10 cellular contexts compared by ENCODE assay signal in genomic region chr3:70832035-70832795, GRCh38.
DNase-seq lines count a peak whose midpoint lies in the region; ATAC-seq lines count a peak whose summit lies in the region.
"Had no signal": no experiment of that assay in that cellular context is flagged by ENCODE, and none has a peak within 500 bp of the region (broad histone marks: within the 10 kb centered on the region; RNA-seq: fewer than 3 reads in every experiment).

No MANE protein-coding gene starts in this region.

- H3K9me3 ChIP-seq in adipocyte (ENCODE audit: control insufficient read depth, low read length) (no peaks in the 10 kb centered on the region), skeletal muscle tissue (ENCODE audit: control insufficient read depth in 3 of 3, low read length in 3 of 3) (no peaks in the 10 kb centered on the region)
- no peaks in the 10 kb centered on the region for H3K9me3 ChIP-seq in effector memory CD4-positive, alpha-beta T cell (ENCODE audit: control insufficient read depth, low read length)

- DNase-seq in GM04504 (ENCODE audit: low read depth) (peak; percentile 82), adipocyte (ENCODE audit: low read depth) (peak; percentile 82), cardiac septum (ENCODE audit: low spot score) (peak; percentile 77), D341Med (ENCODE audit: low spot score) (no peak)
- no peak for DNase-seq in effector memory CD4-positive, alpha-beta T cell
- no peak for DNase-seq in stimulated activated CD4-positive, alpha-beta T cell treated with anti-CD3 and anti-CD28 coated beads, Interleukin-4, amount 100 ng/mL, for 1 hour
- DNase-seq: NCI-H82 had no signal

- no peaks in the 10 kb centered on the region for H3K27me3 ChIP-seq in adipocyte (replicated peaks; ENCODE audit: control insufficient read depth, insufficient read depth, low read length)
- H3K27me3 ChIP-seq in skeletal muscle tissue (ENCODE audit: control insufficient read depth in 3 of 3, insufficient read depth in 3 of 3, low read length in 3 of 3) = no peaks in the 10 kb centered on the region
- H3K27me3 ChIP-seq in effector memory CD4-positive, alpha-beta T cell (replicated peaks; ENCODE audit: control insufficient read depth, insufficient read depth, low read length, poor library complexity, severe bottlenecking) = no peaks in the 10 kb centered on the region

- H3K9ac ChIP-seq in adipocyte (ENCODE audit: low read length) (peak overlapping the region; percentile 35), skeletal muscle tissue (ENCODE audit: low read depth in 1 of 3, low read length in 3 of 3) (no peak overlapping the region)

- H3K36me3 ChIP-seq in adipocyte (ENCODE audit: control insufficient read depth, insufficient read depth, low read length, severe bottlenecking) (no peaks in the 10 kb centered on the region), skeletal muscle tissue (ENCODE audit: control insufficient read depth in 3 of 3, insufficient read depth in 3 of 3, low read length in 3 of 3) (no peaks in the 10 kb centered on the region)
- H3K36me3 ChIP-seq in effector memory CD4-positive, alpha-beta T cell (ENCODE audit: control insufficient read depth, insufficient read depth, low read length) = no peaks in the 10 kb centered on the region

- H3K4me1 ChIP-seq in adipocyte (ENCODE audit: control insufficient read depth, insufficient read depth, low read length) = peaks cover 28% of the 10 kb centered on the region
- H3K4me1 ChIP-seq in skeletal muscle tissue (ENCODE audit: control insufficient read depth in 3 of 3, insufficient read depth in 3 of 3, low read length in 3 of 3) = peaks cover 0 to 16% (median 14%) of the 10 kb centered on the region in 3 donors
- no peaks in the 10 kb centered on the region for H3K4me1 ChIP-seq in effector memory CD4-positive, alpha-beta T cell (ENCODE audit: control insufficient read depth, insufficient read depth, low read length, poor library complexity, severe bottlenecking)

- peak overlapping the region; percentile 68 for H3K27ac ChIP-seq in skeletal muscle tissue (ENCODE audit: low read depth, low read length)
- H3K27ac ChIP-seq in effector memory CD4-positive, alpha-beta T cell (ENCODE audit: insufficient read depth, low read length, poor library complexity, severe bottlenecking) = no peak overlapping the region
- H3K27ac ChIP-seq: VCaP had no signal

- no peak for ATAC-seq in HG02610 (IDR thresholded peaks at IDR 0.05; ENCODE audit: unreplicated experiment)

- intact Hi-C loops in cardiac septum (cut with DNase I) = no loop called here

- no peak overlapping the region for H3K4me3 ChIP-seq in adipocyte (ENCODE audit: low read length)
- no peak overlapping the region for H3K4me3 ChIP-seq in skeletal muscle tissue (ENCODE audit: low read length in 3 of 3)
- H3K4me3 ChIP-seq in effector memory CD4-positive, alpha-beta T cell (ENCODE audit: insufficient read depth, low read depth, low read length, poor library complexity, severe bottlenecking) = no peak overlapping the region

Comparison
In these comparisons a context has a peak if more than half of its experiments do, and no peak if none do; other contexts are left out.
1. DNase-seq: peak in GM04504 (single experiment), adipocyte (single experiment) and cardiac septum (single experiment); none in D341Med (single experiment), effector memory CD4-positive, alpha-beta T cell (0 of 3) and stimulated activated CD4-positive, alpha-beta T cell treated with anti-CD3 and anti-CD28 coated beads, Interleukin-4, amount 100 ng/mL, for 1 hour (single experiment).